In genomic region chr2:5730386-5730785, GRCh38 we compare ENCODE assay signal across 21 cellular contexts. TPM values are rescaled to one million over a fixed set of nuclear protein-coding genes. Genes with fewer than 3 reads are reported as not detected.
"Had no signal": no experiment of that assay in that cellular context is flagged by ENCODE, and none has a peak within 500 bp of the region (broad histone marks: within the 10 kb centered on the region; RNA-seq: fewer than 3 reads in every experiment).

No MANE protein-coding gene starts in this region.

- H3K4me1 ChIP-seq: sigmoid colon, uterus had no signal

- H3K27me3 ChIP-seq: right atrium auricular region, sigmoid colon, upper lobe of left lung had no signal

- H3K27ac ChIP-seq: coronary artery, heart left ventricle, right atrium auricular region, sigmoid colon, skin epidermis, upper lobe of left lung, uterus had no signal

- DNase-seq: effector memory CD4-positive, alpha-beta T cell; heart left ventricle; hypothalamus; kidney glomerular epithelial cell; natural killer cell; posterior cingulate gyrus; sigmoid colon; stimulated activated CD4-positive, alpha-beta T cell treated with anti-CD3 and anti-CD28 coated beads, Interleukin-12 subunit alpha, Interleukin-12 subunit beta, amount 100 ng/mL, for 4 hours; stimulated activated naive CD4-positive, alpha-beta T cell treated with Interleukin-2 at 50 U/mL for 16 hours; upper lobe of left lung; uterus had no signal

- H3K36me3 ChIP-seq: heart left ventricle, right atrium auricular region, sigmoid colon, upper lobe of left lung, uterus had no signal

- H3K27ac Mint-ChIP-seq: natural killer cell had no signal

- H3K4me3 Mint-ChIP-seq: natural killer cell, neural crest cell had no signal

- H3K9me3 ChIP-seq: heart left ventricle, right atrium auricular region, sigmoid colon, upper lobe of left lung, uterus had no signal

- H3K4me3 ChIP-seq: coronary artery, heart left ventricle, right atrium auricular region, sigmoid colon, skin epidermis, upper lobe of left lung, uterus had no signal

- H3K36me3 Mint-ChIP-seq: natural killer cell had no signal

- H3K9me3 Mint-ChIP-seq: neural crest cell had no signal

- H3K4me1 Mint-ChIP-seq: natural killer cell had no signal

- ATAC-seq: esophagus mucosa, heart left ventricle, natural killer cell had no signal

- FAIRE-seq: endometrium, frontal cortex, islet of Langerhans had no signal

RNA-seq across cellular contexts. Expression of gene SOX11, which starts 38.2 kb away (rescaled TPM):
- total RNA-seq: dermis microvascular lymphatic vessel endothelial cell, esophagus mucosa, lung microvascular endothelial cell, natural killer cell had no signal
